In genomic region chr10:68402271-68402670, GRCh38 we compare ENCODE assay signal across 21 cellular contexts.
"Had no signal": no experiment of that assay in that cellular context is flagged by ENCODE, and none has a peak within 500 bp of the region (broad histone marks: within the 10 kb centered on the region; RNA-seq: fewer than 3 reads in every experiment).

No MANE protein-coding gene starts in this region.

- H3K4me3 ChIP-seq: colonic mucosa, heart left ventricle, left lung, lung, psoas muscle, right lobe of liver, spleen, testis, tibial nerve, upper lobe of right lung, vagina had no signal

- H3K36me3 ChIP-seq: colonic mucosa had no signal

- ATAC-seq: heart left ventricle; left lung; psoas muscle; right lobe of liver; stimulated activated naive B cell treated with anti-CD40 and anti-IgM and Interleukin-4, amounts not matched to agents 10 μg/mL and 1 μg/mL and 100 μg/mL, for 72 hours; stimulated activated naive CD8-positive, alpha-beta T cell treated with anti-CD3 and anti-CD28 coated beads, Interleukin-15, amount 100 ng/mL, for 72 hours; upper lobe of right lung had no signal

- DNase-seq: colonic mucosa; dermis blood vessel endothelial cell; erythroblast; heart left ventricle; left lung; mesendoderm; naive B cell; psoas muscle; retina; right lobe of liver; spleen; stimulated activated CD4-positive, alpha-beta T cell treated with anti-CD3 and anti-CD28 coated beads, Interleukin-15, amount 100 ng/mL, for 24 hours; stimulated activated CD4-positive, alpha-beta T cell treated with anti-CD3 and anti-CD28 coated beads, Interleukin-1b, Interleukin-23, amount 100 ng/mL, for 48 hours; stimulated activated CD4-positive, alpha-beta T cell treated with anti-CD3 and anti-CD28 coated beads, Interleukin-4, amount 100 ng/mL, for 24 hours; stimulated activated naive B cell treated with anti-CD40 and anti-IgM and Interleukin-4, amounts not matched to agents 10 μg/mL and 1 μg/mL and 100 μg/mL, for 72 hours; stimulated activated naive CD8-positive, alpha-beta T cell treated with anti-CD3 and anti-CD28 coated beads, Interleukin-15, amount 100 ng/mL, for 72 hours; testis; upper lobe of right lung had no signal

- H3K27me3 ChIP-seq: colonic mucosa, heart left ventricle, left lung, right lobe of liver, spleen, testis, tibial nerve, upper lobe of right lung, vagina had no signal

- H3K27ac ChIP-seq: colonic mucosa, heart left ventricle, left lung, psoas muscle, right lobe of liver, spleen, testis, tibial nerve, upper lobe of right lung, vagina had no signal

- H3K9me3 ChIP-seq: colonic mucosa, heart left ventricle, left lung, psoas muscle, right lobe of liver, spleen, testis, tibial nerve, upper lobe of right lung, vagina had no signal

- H3K4me1 ChIP-seq: right lobe of liver, testis had no signal
